In the genomic region with DNA sequence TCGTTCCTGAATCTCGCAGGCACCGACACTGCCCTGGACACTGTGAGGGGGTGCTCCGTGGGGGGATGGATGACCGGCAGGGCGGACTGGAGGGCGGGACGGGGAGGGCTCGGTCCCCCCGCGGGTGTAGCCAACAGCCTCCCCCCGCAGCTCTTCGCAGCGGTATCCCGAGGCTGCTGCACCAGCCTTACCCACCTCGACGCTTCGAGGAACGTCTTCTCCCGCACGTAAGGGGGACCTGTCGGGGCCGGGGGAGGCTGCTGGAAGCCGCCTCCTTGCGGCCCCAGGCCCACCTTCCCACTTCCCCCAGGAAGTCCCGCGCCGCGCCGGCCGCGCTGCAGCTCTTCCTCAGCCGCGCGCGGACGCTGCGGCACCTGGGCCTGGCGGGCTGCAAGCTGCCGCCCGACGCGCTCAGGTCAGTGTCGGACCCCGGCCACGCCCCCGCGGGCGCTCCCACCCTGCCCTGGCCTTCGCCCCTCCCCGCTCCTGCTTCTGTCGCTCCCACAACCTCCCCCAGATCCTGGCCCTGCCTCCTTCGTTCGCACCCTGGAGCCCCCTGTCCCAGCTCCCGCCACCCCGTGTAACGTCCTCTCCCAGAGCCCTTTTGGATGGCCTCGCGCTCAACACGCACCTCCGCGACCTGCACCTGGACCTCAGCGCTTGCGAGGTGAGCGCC, we compare ENCODE assay signal across 31 cellular contexts. TPM values are rescaled to one million over a fixed set of nuclear protein-coding genes. Genes with fewer than 3 reads are reported as not detected.
A peak's percentile ranks its signal among the peaks of the same experiment; 100 is the strongest.
DNase-seq lines count a peak whose midpoint lies in the region; ATAC-seq, FAIRE-seq and TF ChIP-seq lines count a peak whose summit lies in the region.
"Had no signal": no experiment of that assay in that cellular context is flagged by ENCODE, and none has a peak within 500 bp of the region (broad histone marks: within the 10 kb centered on the region; RNA-seq: fewer than 3 reads in every experiment).

No MANE protein-coding gene starts in this region.

- CTCF ChIA-PET in K562 (lab: Yijun Ruan, JAX; ENCODE audit: low intra/inter-chr PET ratio): no interaction called here

- peak overlapping the region; percentile 73 for H3K23ac ChIP-seq in neuronal stem cell (ENCODE audit: low read depth, low read length, poor library complexity)

- H4K20me1 ChIP-seq in K562 (replicated peaks; ENCODE audit: control insufficient read depth, insufficient read depth, low read length): peaks cover 7% of the 10 kb centered on the region; the same call in 1 of the 2 replicates

- H3K4me2 ChIP-seq in K562 (ENCODE audit: insufficient read depth, low read length) (no peak overlapping the region), neuronal stem cell (ENCODE audit: insufficient read depth, low read length, poor library complexity, severe bottlenecking) (no peak overlapping the region)
- H3K4me2 ChIP-seq: BLaER1 treated with 17β-estradiol and CSF1 and Interleukin-3, amounts not matched to agents 10 nM and 100 nM had no signal

- H3K79me2 ChIP-seq in K562 (ENCODE audit: control insufficient read depth, insufficient read depth, low read length): no peaks in the 10 kb centered on the region

- H3K4ac ChIP-seq in neuronal stem cell (ENCODE audit: low read length): no peak overlapping the region

- no peak overlapping the region for H4K8ac ChIP-seq in neuronal stem cell (ENCODE audit: low read depth, low read length)

- no peak overlapping the region for H3K4me3 ChIP-seq in K562
- no peak overlapping the region for H3K4me3 ChIP-seq in neuronal stem cell (ENCODE audit: low read length in 2 of 2)
- H3K4me3 ChIP-seq: BLaER1 treated with 17β-estradiol and CSF1 and Interleukin-3, amounts not matched to agents 10 nM and 100 nM; HAP-1; lung; spleen; transverse colon had no signal

- TF ChIP-seq POLR2A in K562 (conservative IDR thresholded peaks at IDR 0.05): no peak

- FAIRE-seq in K562 (lab: Jason Lieb, UNC): no peak
- FAIRE-seq: colon, kidney had no signal

- TF ChIP-seq CTCF in GM13977 (IDR thresholded peaks at IDR 0.05; ENCODE audit: extremely low read depth, insufficient read depth, missing control alignments) (no peak), K562 (IDR thresholded peaks at IDR 0.05 in 2 of 3, conservative IDR thresholded peaks at IDR 0.05 in 1 of 3; ENCODE audit: insufficient read depth in 2 of 3, low read depth in 1 of 3, low read length in 3 of 3) (no peak)

- peak overlapping the region; percentile 6 for H2BK15ac ChIP-seq in neuronal stem cell (ENCODE audit: low read length)

- 40% methylated on average over 33 of the region's 65 CpGs for WGBS in K562 (ENCODE audit: insufficient coverage, low coverage, missing lambda C conversion rate)
- WGBS in neuronal stem cell (ENCODE audit: extremely low coverage in 2 of 2, insufficient read length in 2 of 2, insufficient replicate concordance in 1 of 2), 2 donors: no CpG with 5 or more reads among the region's 65 CpGs

- H2BK12ac ChIP-seq in neuronal stem cell (ENCODE audit: low read length): peak overlapping the region; percentile 0

- no peak overlapping the region for H4K91ac ChIP-seq in neuronal stem cell (ENCODE audit: low read depth, low read length, poor library complexity)

- H3K14ac ChIP-seq in neuronal stem cell (ENCODE audit: low read length): peak overlapping the region; percentile 94

- peak overlapping the region; percentile 66 for H2BK5ac ChIP-seq in neuronal stem cell (ENCODE audit: low read length)

- TF ChIP-seq RAD21 in K562 (CRISPR knock-in tag; conservative IDR thresholded peaks at IDR 0.05 in 1 of 2, IDR thresholded peaks at IDR 0.05 in 1 of 2): no peak

- intact Hi-C loops in K562 (cut with micrococcal nuclease): no loop called here

- BruUV-seq in K562 (replicated peaks; lab: Mats Ljungman, UMichigan): no TSS peak

- H3K9me1 ChIP-seq in K562 (ENCODE audit: control insufficient read depth, insufficient read depth, low read length): no peaks in the 10 kb centered on the region

- ATAC-seq in K562: no peak
- ATAC-seq: activated T-helper 17 cell treated with anti-CD3 and anti-CD28 coated beads, Interleukin-2, amount 50 U/mL, for 72 hours; natural killer cell had no signal

- peak overlapping the region; percentile 30 for H2AK5ac ChIP-seq in neuronal stem cell (ENCODE audit: low read depth, low read length)

- in situ Hi-C loops in GM13977 (cut with MboI; ENCODE audit: low pct_unique_long_range_greater_than_20kb, low sequenced_read_pairs, unreplicated experiment): no loop called here
- in situ Hi-C loops in K562 (cut with MboI): no loop called here

- no peak overlapping the region for H2BK120ac ChIP-seq in neuronal stem cell (ENCODE audit: low read depth, low read length)

- DNase-seq in GM13977 (ENCODE audit: low spot score): peak; percentile 17
- peak in 2 of 4 experiments; percentile 40 to 48 for DNase-seq in K562 (ENCODE audit: extremely low read depth in 1 of 4, low spot score in 3 of 4)
- no peak for DNase-seq in neuronal stem cell (ENCODE audit: low spot score)
- no peak for DNase-seq in NCI-H1694 treated with DMSO at 0.1 percent for 48 hours (lab: John Stamatoyannopoulos, UW)
- DNase-seq in NCI-H69 (lab: John Stamatoyannopoulos, UW): no peak
- no peak for DNase-seq in activated CD4-positive, CD25-positive, alpha-beta regulatory T cell (lab: John Stamatoyannopoulos, UW)
- DNase-seq: ACHN; activated CD4-positive, alpha-beta memory T cell treated with anti-CD3 and anti-CD28 coated beads for 36 hours; activated CD4-positive, CD25-positive, alpha-beta regulatory T cell treated with anti-CD3 and anti-CD28 coated beads, Interleukin-2, amount 50 U/mL, for 72 hours; activated CD8-positive, alpha-beta memory T cell treated with anti-CD3 and anti-CD28 coated beads, Interleukin-2, amount 50 U/mL, for 48 hours; activated naive CD8-positive, alpha-beta T cell treated with anti-CD3 and anti-CD28 coated beads for 36 hours; Caco-2; effector CD4-positive, alpha-beta T cell; erythroblast; GDM1; glutamatergic neuron; KBM-7; natural killer cell; NCI-H1105; NCI-H2029; NCI-H526; SIG-M5; spleen; T1000; transverse colon had no signal

- H3K4me1 ChIP-seq in K562 (replicated peaks in 1 of 2; ENCODE audit: control insufficient read depth in 2 of 2, insufficient read depth in 2 of 2, low read length in 2 of 2) (peaks cover 0 to 65% of the 10 kb centered on the region in 2 experiments; a peak in 4 of 5 replicates), neuronal stem cell (ENCODE audit: control insufficient read depth in 2 of 2, insufficient read depth in 1 of 2, low read depth in 1 of 2, low read length in 2 of 2) (peaks cover 0 to 19% of the 10 kb centered on the region in 2 donors)

- H2AFZ ChIP-seq in K562 (ENCODE audit: low read depth, low read length): no peak overlapping the region
- no peak overlapping the region for H2AFZ ChIP-seq in neuronal stem cell (ENCODE audit: low read length)

- peak overlapping the region; percentile 80 for H3K18ac ChIP-seq in neuronal stem cell (ENCODE audit: low read length)

- H3K27me3 ChIP-seq in K562 (ENCODE audit: control insufficient read depth in 2 of 2, insufficient read depth in 2 of 2, low read length in 2 of 2) (peaks cover 8 to 58% of the 10 kb centered on the region in 2 experiments; a peak in 4 of 5 replicates), neuronal stem cell (ENCODE audit: control insufficient read depth in 3 of 3, insufficient read depth in 3 of 3, low read depth in 1 of 3, low read length in 3 of 3) (peaks cover 0 to 76% (median 65%) of the 10 kb centered on the region in 3 experiments)

- H3K27ac ChIP-seq in K562 (ENCODE audit: extremely low read depth, low read depth, low read length) (no peak overlapping the region), neuronal stem cell (replicated peaks; ENCODE audit: low read length) (no peak overlapping the region)
- H3K27ac ChIP-seq: BLaER1 treated with 17β-estradiol and CSF1 and Interleukin-3, amounts not matched to agents 10 nM and 100 nM; spleen; transverse colon had no signal

- no peaks in the 10 kb centered on the region for H3K9me3 ChIP-seq in K562 (replicated peaks; ENCODE audit: control insufficient read depth, insufficient read depth, low read depth, low read length)
- H3K9me3 ChIP-seq in neuronal stem cell (replicated peaks in 1 of 2; ENCODE audit: control insufficient read depth in 2 of 2, insufficient read depth in 1 of 2, low read depth in 1 of 2, low read length in 2 of 2): no peaks in the 10 kb centered on the region
- H3K9me3 ChIP-seq: BLaER1 treated with 17β-estradiol and CSF1 and Interleukin-3, amounts not matched to agents 10 nM and 100 nM; Caco-2; HAP-1; spleen; transverse colon had no signal

- POLR2A ChIA-PET in K562 (lab: Yijun Ruan, JAX): interaction anchor here (0.8 to 1.1 kb wide), 3 partner anchors 12 to 85 kb away, joined by 3 to 4 read pairs (median 3); a partner anchor contains a TSS

- H3K79me1 ChIP-seq in neuronal stem cell (ENCODE audit: low read depth, low read length): peaks cover 2% of the 10 kb centered on the region

- peak overlapping the region in 1 of 2 experiments; percentile 52; a peak in 1 of 4 replicates for H3K9ac ChIP-seq in K562 (ENCODE audit: insufficient read depth in 1 of 2, low read depth in 2 of 2, low read length in 2 of 2)
- no peak overlapping the region for H3K9ac ChIP-seq in neuronal stem cell (ENCODE audit: low read depth, low read length, poor library complexity)
- H3K9ac ChIP-seq: BLaER1 treated with 17β-estradiol and CSF1 and Interleukin-3, amounts not matched to agents 10 nM and 100 nM had no signal

- H3K36me3 ChIP-seq in K562 (ENCODE audit: control insufficient read depth, insufficient read depth, low read length) (no peaks in the 10 kb centered on the region), neuronal stem cell (replicated peaks in 1 of 2; ENCODE audit: control insufficient read depth in 2 of 2, insufficient read depth in 2 of 2, low read length in 2 of 2) (no peaks in the 10 kb centered on the region)
- H3K36me3 ChIP-seq: transverse colon had no signal

- TF ChIP-seq EP300 in K562 (IDR thresholded peaks at IDR 0.05; ENCODE audit: low read length): no peak

RNA-seq across cellular contexts. Expression of a gene that starts 3.3 kb away (rescaled TPM):
- 5.5 and 22.6 TPM in 2 replicates for total RNA-seq in K562 (2011; cell fraction: chromatin; rRNA removed; ENCODE audit: low replicate concordance)
- 12.2 and 15.7 TPM in 2 replicates for total RNA-seq in K562 (2011; cell fraction: nucleolus; rRNA removed)
- total RNA-seq in K562 (2011; cell fraction: nucleoplasm; rRNA removed): 5.3 and 7.8 TPM in 2 replicates
- total RNA-seq in K562 (2014; rRNA removed) (0.20 and 1.0 TPM in 2 replicates), K562 (2014; rRNA removed; fragmentation: Illumina TruSeq; extraction: Trizol) (0.19 TPM in 1 of 2 replicates, not detected in the other), K562 (2015; rRNA removed; fragmentation: Illumina TruSeq; extraction: Trizol) (0.38 and 0.43 TPM in 2 replicates), K562 (2021) (2.1 and 2.9 TPM in 2 replicates)
- polyA plus RNA-seq in K562 (2011; rRNA removed) (0.79 and 0.99 TPM in 2 replicates), K562 (2014; fragmentation: Illumina TruSeq; extraction: Trizol) (0.39 and 0.57 TPM in 2 replicates), K562 (2014; fragmentation: Nextera tagmentation; extraction: Ambion mirVana) (not detected), K562 (2014; rRNA removed) (0.95 and 1.0 TPM in 2 replicates)
- 0.56 and 1.4 TPM in 2 replicates for polyA plus RNA-seq in K562 (2011; cell fraction: cytosol; rRNA removed)
- polyA plus RNA-seq in K562 (2011; cell fraction: nucleus; rRNA removed): 6.4 and 17.4 TPM in 2 replicates
- 0.91 and 4.2 TPM in 2 replicates for polyA plus RNA-seq in K562 (2012)
- polyA minus RNA-seq in K562 (2011; rRNA and poly(A)+ RNA removed): 0.60 and 1.3 TPM in 2 replicates
- 1.4 and 2.6 TPM in 2 replicates for polyA minus RNA-seq in K562 (2011; cell fraction: cytosol; rRNA and poly(A)+ RNA removed)
- 1.8 and 5.1 TPM in 2 replicates for polyA minus RNA-seq in K562 (2011; cell fraction: nucleus; rRNA and poly(A)+ RNA removed)
- polyA plus RNA-seq in neuronal stem cell (2013, experiment 1 of 2): 6.1 TPM
- polyA plus RNA-seq in neuronal stem cell (2013, experiment 2 of 2): 6.2 TPM

RNA-seq across cellular contexts. Expression of a gene that starts 11.8 kb away (rescaled TPM):
- 27.7 and 92.8 TPM in 2 replicates for total RNA-seq in K562 (2011; cell fraction: chromatin; rRNA removed; ENCODE audit: low replicate concordance)
- total RNA-seq in K562 (2011; cell fraction: nucleolus; rRNA removed): 78.5 and 91.1 TPM in 2 replicates
- total RNA-seq in K562 (2011; cell fraction: nucleoplasm; rRNA removed): 47.1 and 51.1 TPM in 2 replicates
- 34.9 and 46.5 TPM in 2 replicates for total RNA-seq in K562 (2014; rRNA removed)
- total RNA-seq in K562 (2014; rRNA removed; fragmentation: Illumina TruSeq; extraction: Trizol): 6.1 and 9.0 TPM in 2 replicates
- total RNA-seq in K562 (2015; rRNA removed; fragmentation: Illumina TruSeq; extraction: Trizol): 18.5 and 19.7 TPM in 2 replicates
- total RNA-seq in K562 (2021): 44.9 and 47.4 TPM in 2 replicates
- 19.2 and 33.4 TPM in 2 replicates for polyA plus RNA-seq in K562 (2011; rRNA removed)
- polyA plus RNA-seq in K562 (2011; cell fraction: cytosol; rRNA removed): 30.9 and 49.1 TPM in 2 replicates
- polyA plus RNA-seq in K562 (2011; cell fraction: nucleus; rRNA removed): 129 and 135 TPM in 2 replicates
- polyA plus RNA-seq in K562 (2012): 39.1 and 47.2 TPM in 2 replicates
- 25.8 and 34.6 TPM in 2 replicates for polyA plus RNA-seq in K562 (2014; fragmentation: Illumina TruSeq; extraction: Trizol)
- 1 to 10 TPM; 4.2 to 4.5 TPM for polyA plus RNA-seq in K562 (2014; fragmentation: Nextera tagmentation; extraction: Ambion mirVana)
- 36.5 and 40.0 TPM in 2 replicates for polyA plus RNA-seq in K562 (2014; rRNA removed)
- 7.4 and 10.3 TPM in 2 replicates for polyA minus RNA-seq in K562 (2011; rRNA and poly(A)+ RNA removed)
- polyA minus RNA-seq in K562 (2011; cell fraction: cytosol; rRNA and poly(A)+ RNA removed): 21.4 and 34.7 TPM in 2 replicates
- polyA minus RNA-seq in K562 (2011; cell fraction: nucleus; rRNA and poly(A)+ RNA removed): 34.5 and 45.7 TPM in 2 replicates
- 33.1 TPM for polyA plus RNA-seq in neuronal stem cell (2013, experiment 1 of 2)
- polyA plus RNA-seq in neuronal stem cell (2013, experiment 2 of 2): 32.0 TPM

RNA-seq across cellular contexts. Expression of a gene that starts 12.5 kb away (rescaled TPM):
- 0.33 and 0.72 TPM in 2 replicates for total RNA-seq in K562 (2011; cell fraction: chromatin; rRNA removed; ENCODE audit: low replicate concordance)
- 0.50 and 1.1 TPM in 2 replicates for total RNA-seq in K562 (2011; cell fraction: nucleolus; rRNA removed)
- total RNA-seq in K562 (2011; cell fraction: nucleoplasm; rRNA removed): 0.44 and 0.46 TPM in 2 replicates
- 1.00 and 1.8 TPM in 2 replicates for total RNA-seq in K562 (2014; rRNA removed)
- 0.26 and 0.44 TPM in 2 replicates for total RNA-seq in K562 (2014; rRNA removed; fragmentation: Illumina TruSeq; extraction: Trizol)
- total RNA-seq in K562 (2015; rRNA removed; fragmentation: Illumina TruSeq; extraction: Trizol): 0.14 and 0.68 TPM in 2 replicates
- 0.85 and 2.0 TPM in 2 replicates for total RNA-seq in K562 (2021)
- polyA plus RNA-seq in K562 (2011; rRNA removed): 0.42 and 0.52 TPM in 2 replicates
- polyA plus RNA-seq in K562 (2011; cell fraction: cytosol; rRNA removed): 1.4 and 3.0 TPM in 2 replicates
- 0.72 and 1.5 TPM in 2 replicates for polyA plus RNA-seq in K562 (2011; cell fraction: nucleus; rRNA removed)
- 0.83 and 1.0 TPM in 2 replicates for polyA plus RNA-seq in K562 (2012)
- polyA plus RNA-seq in K562 (2014; fragmentation: Illumina TruSeq; extraction: Trizol): 0.28 and 0.75 TPM in 2 replicates
- polyA plus RNA-seq in K562 (2014; fragmentation: Nextera tagmentation; extraction: Ambion mirVana): under 1 TPM; 0.04 to 0.13 TPM
- 0.46 and 0.81 TPM in 2 replicates for polyA plus RNA-seq in K562 (2014; rRNA removed)
- not detected in 2 replicates for polyA minus RNA-seq in K562 (2011; rRNA and poly(A)+ RNA removed)
- not detected in 2 replicates for polyA minus RNA-seq in K562 (2011; cell fraction: cytosol; rRNA and poly(A)+ RNA removed)
- 0.27 and 1.00 TPM in 2 replicates for polyA minus RNA-seq in K562 (2011; cell fraction: nucleus; rRNA and poly(A)+ RNA removed)
- 8.5 TPM for polyA plus RNA-seq in neuronal stem cell (2013, experiment 1 of 2)
- polyA plus RNA-seq in neuronal stem cell (2013, experiment 2 of 2): 8.0 TPM

RNA-seq across cellular contexts. Expression of a gene that starts 18.3 kb away (rescaled TPM):
- total RNA-seq in K562 (2011; cell fraction: chromatin; rRNA removed; ENCODE audit: low replicate concordance): 9.2 and 22.5 TPM in 2 replicates
- 20.0 and 29.5 TPM in 2 replicates for total RNA-seq in K562 (2011; cell fraction: nucleolus; rRNA removed)
- total RNA-seq in K562 (2011; cell fraction: nucleoplasm; rRNA removed): 11.5 and 14.6 TPM in 2 replicates
- total RNA-seq in K562 (2014; rRNA removed) (26.4 and 26.9 TPM in 2 replicates), K562 (2014; rRNA removed; fragmentation: Illumina TruSeq; extraction: Trizol) (5.2 and 6.9 TPM in 2 replicates), K562 (2015; rRNA removed; fragmentation: Illumina TruSeq; extraction: Trizol) (10.0 and 10.4 TPM in 2 replicates), K562 (2021) (21.2 and 21.4 TPM in 2 replicates)
- polyA plus RNA-seq in K562 (2011; rRNA removed) (8.3 and 10.0 TPM in 2 replicates), K562 (2014; fragmentation: Illumina TruSeq; extraction: Trizol) (4.4 and 11.6 TPM in 2 replicates), K562 (2014; fragmentation: Nextera tagmentation; extraction: Ambion mirVana) (1 to 10 TPM; 1.1 to 1.6 TPM), K562 (2014; rRNA removed) (25.2 and 27.2 TPM in 2 replicates)
- polyA plus RNA-seq in K562 (2011; cell fraction: cytosol; rRNA removed): 10.7 and 27.8 TPM in 2 replicates
- polyA plus RNA-seq in K562 (2011; cell fraction: nucleus; rRNA removed): 31.0 and 66.3 TPM in 2 replicates
- polyA plus RNA-seq in K562 (2012): 15.3 and 19.8 TPM in 2 replicates
- polyA minus RNA-seq in K562 (2011; rRNA and poly(A)+ RNA removed): 2.5 and 3.0 TPM in 2 replicates
- polyA minus RNA-seq in K562 (2011; cell fraction: cytosol; rRNA and poly(A)+ RNA removed): 5.2 and 8.1 TPM in 2 replicates
- 6.9 and 8.1 TPM in 2 replicates for polyA minus RNA-seq in K562 (2011; cell fraction: nucleus; rRNA and poly(A)+ RNA removed)
- 15.2 TPM for polyA plus RNA-seq in neuronal stem cell (2013, experiment 1 of 2)
- polyA plus RNA-seq in neuronal stem cell (2013, experiment 2 of 2): 15.0 TPM

RNA-seq across cellular contexts. Expression of a gene that starts 18.4 kb away (rescaled TPM):
- total RNA-seq in K562 (2011; cell fraction: chromatin; rRNA removed; ENCODE audit: low replicate concordance): 0.25 and 0.76 TPM in 2 replicates
- 0.79 and 1.0 TPM in 2 replicates for total RNA-seq in K562 (2011; cell fraction: nucleolus; rRNA removed)
- 0.29 and 1.3 TPM in 2 replicates for total RNA-seq in K562 (2011; cell fraction: nucleoplasm; rRNA removed)
- total RNA-seq in K562 (2014; rRNA removed) (0.94 and 1.2 TPM in 2 replicates), K562 (2014; rRNA removed; fragmentation: Illumina TruSeq; extraction: Trizol) (not detected in 2 replicates), K562 (2015; rRNA removed; fragmentation: Illumina TruSeq; extraction: Trizol) (0.22 and 0.34 TPM in 2 replicates), K562 (2021) (0.33 and 2.2 TPM in 2 replicates)
- polyA plus RNA-seq in K562 (2011; rRNA removed) (0.15 and 0.37 TPM in 2 replicates), K562 (2014; fragmentation: Illumina TruSeq; extraction: Trizol) (0.13 and 0.26 TPM in 2 replicates), K562 (2014; fragmentation: Nextera tagmentation; extraction: Ambion mirVana) (not detected), K562 (2014; rRNA removed) (0.74 and 0.76 TPM in 2 replicates)
- 0.43 and 0.48 TPM in 2 replicates for polyA plus RNA-seq in K562 (2011; cell fraction: cytosol; rRNA removed)
- polyA plus RNA-seq in K562 (2011; cell fraction: nucleus; rRNA removed): 1.4 and 2.2 TPM in 2 replicates
- 0.56 and 1.4 TPM in 2 replicates for polyA plus RNA-seq in K562 (2012)
- polyA minus RNA-seq in K562 (2011; rRNA and poly(A)+ RNA removed): not detected in 2 replicates
- not detected in 2 replicates for polyA minus RNA-seq in K562 (2011; cell fraction: cytosol; rRNA and poly(A)+ RNA removed)
- 0.54 and 0.56 TPM in 2 replicates for polyA minus RNA-seq in K562 (2011; cell fraction: nucleus; rRNA and poly(A)+ RNA removed)
- 2.5 TPM for polyA plus RNA-seq in neuronal stem cell (2013, experiment 1 of 2)
- polyA plus RNA-seq in neuronal stem cell (2013, experiment 2 of 2): 2.8 TPM
